In the genomic region with DNA sequence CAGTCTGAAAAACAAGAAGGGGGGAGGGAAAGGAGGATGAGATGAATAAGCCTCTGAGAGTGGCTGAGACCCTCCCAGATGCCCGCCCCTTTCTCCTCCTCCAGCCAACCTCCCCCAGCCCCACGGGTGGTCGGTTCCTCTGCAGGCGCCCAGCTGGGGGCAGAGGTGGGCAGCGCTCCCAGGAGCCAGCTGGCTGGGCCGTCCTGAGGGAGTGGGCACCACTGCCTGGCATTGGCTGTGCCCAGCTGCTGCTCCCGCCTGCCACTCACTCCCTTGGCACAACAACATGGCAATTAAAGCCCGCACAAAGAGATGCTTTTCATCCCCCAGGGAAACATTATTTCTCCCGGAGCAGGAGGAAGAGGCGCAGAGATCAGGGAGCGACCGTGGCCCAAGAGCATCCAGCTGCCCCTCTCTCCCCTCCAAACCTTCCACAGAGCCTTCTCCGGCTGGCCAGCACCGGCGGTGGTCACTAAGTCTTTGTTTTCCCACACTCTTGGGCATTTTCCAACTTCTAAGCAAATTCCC, we compare ENCODE assay signal across 12 cellular contexts.
DNase-seq lines count a peak whose midpoint lies in the region; ATAC-seq and TF ChIP-seq lines count a peak whose summit lies in the region.
"Had no signal": no experiment of that assay in that cellular context is flagged by ENCODE, and none has a peak within 500 bp of the region (broad histone marks: within the 10 kb centered on the region; RNA-seq: fewer than 3 reads in every experiment).

No MANE protein-coding gene starts in this region.

- intact Hi-C loops in uterus (cut with DNase I; ENCODE audit: low total_unique reads), result no loop called here

- no peak overlapping the region for H3K4me3 Mint-ChIP-seq in HFFc6

- H2BK12ac ChIP-seq in mesenchymal stem cell (ENCODE audit: low read length in 2 of 2), result peak overlapping the region in 1 of 2 experiments; percentile 4

- H3K36me3 ChIP-seq in mesenchymal stem cell (ENCODE audit: control insufficient read depth in 1 of 2, insufficient read depth in 2 of 2, low read depth in 1 of 2, low read length in 2 of 2) (peaks cover 0 to 6% of the 10 kb centered on the region in 2 experiments), uterus (no peaks in the 10 kb centered on the region)
- H3K36me3 ChIP-seq: brain microvascular endothelial cell had no signal

- no peak overlapping the region for H2BK120ac ChIP-seq in mesenchymal stem cell (ENCODE audit: low read depth, low read length)

- no peaks in the 10 kb centered on the region for H3K27me3 ChIP-seq in mesenchymal stem cell (ENCODE audit: control insufficient read depth in 1 of 2, insufficient read depth in 1 of 2, low read length in 2 of 2)
- no peaks in the 10 kb centered on the region for H3K27me3 ChIP-seq in uterus
- H3K27me3 ChIP-seq: brain microvascular endothelial cell had no signal

- no peaks in the 10 kb centered on the region; the same call in 1 of the 2 replicates for H3K27me3 Mint-ChIP-seq in HFFc6 (ENCODE audit: insufficient read depth)

- H2BK5ac ChIP-seq in mesenchymal stem cell (ENCODE audit: low read depth, low read length, poor library complexity, severe bottlenecking), result no peak overlapping the region

- H3K36me3 Mint-ChIP-seq in HFFc6 (ENCODE audit: low read depth), result peaks cover 17% of the 10 kb centered on the region

- H3K27ac ChIP-seq in mesenchymal stem cell (ENCODE audit: low read length, poor library complexity, severe bottlenecking) (peak overlapping the region; percentile 47), uterus (peak overlapping the region; percentile 64 to 78)
- H3K27ac ChIP-seq: brain microvascular endothelial cell, WERI-Rb-1 had no signal

- peak; percentile 38 for DNase-seq in NCI-H748 (lab: John Stamatoyannopoulos, UW; ENCODE audit: unreplicated experiment)
- DNase-seq in NCI-H748 treated with DMSO at 0.1 percent for 48 hours (lab: John Stamatoyannopoulos, UW), result no peak
- DNase-seq in dermis blood vessel endothelial cell, result peak; percentile 68
- no peak for DNase-seq in mesenchymal stem cell
- peak in 1 of 2 donors; percentile 18 for DNase-seq in uterus
- DNase-seq in HFFc6, result no peak
- DNase-seq in effector CD8-positive, alpha-beta T cell (lab: John Stamatoyannopoulos, UW), result no peak
- DNase-seq: 8988T, brain microvascular endothelial cell, WERI-Rb-1 had no signal

- no peak for TF ChIP-seq CTCF in uterus (IDR thresholded peaks at IDR 0.05)
- TF ChIP-seq CTCF in HFFc6 (IDR thresholded peaks at IDR 0.05), result no peak

- H3K79me1 ChIP-seq in mesenchymal stem cell (replicated peaks; ENCODE audit: low read length, poor library complexity, severe bottlenecking), result peaks cover 5% of the 10 kb centered on the region

- H3K4me3 ChIP-seq in mesenchymal stem cell (ENCODE audit: insufficient read depth in 1 of 2, low read depth in 1 of 2, low read length in 2 of 2) (no peak overlapping the region), uterus (no peak overlapping the region)

- peaks cover 30% of the 10 kb centered on the region for H3K4me1 Mint-ChIP-seq in HFFc6 (ENCODE audit: low read depth)

- H4K91ac ChIP-seq in mesenchymal stem cell (ENCODE audit: low read length), result no peak overlapping the region

- no peak overlapping the region for H3K14ac ChIP-seq in mesenchymal stem cell (ENCODE audit: low read length in 2 of 2)

- no peak for TF ChIP-seq POLR2A in uterus (IDR thresholded peaks at IDR 0.05)

- H2AFZ ChIP-seq in mesenchymal stem cell (ENCODE audit: low read depth, low read length), result no peak overlapping the region

- no peak overlapping the region for H2BK15ac ChIP-seq in mesenchymal stem cell (ENCODE audit: low read depth, poor library complexity, severe bottlenecking)

- H4K8ac ChIP-seq in mesenchymal stem cell (ENCODE audit: low read length), result peak overlapping the region; percentile 59

- no peak overlapping the region for H3K9ac ChIP-seq in mesenchymal stem cell (ENCODE audit: low read length)

- no peak overlapping the region for H3K27ac Mint-ChIP-seq in HFFc6

- peaks cover 5% of the 10 kb centered on the region; the same call in 1 of the 2 replicates for H3K9me3 Mint-ChIP-seq in HFFc6

- peak overlapping the region in 1 of 2 experiments; percentile 11 for H3K18ac ChIP-seq in mesenchymal stem cell (ENCODE audit: low read depth in 1 of 2, low read length in 2 of 2)

- H3K9me3 ChIP-seq in mesenchymal stem cell (ENCODE audit: control insufficient read depth, low read length) (no peaks in the 10 kb centered on the region), uterus (no peaks in the 10 kb centered on the region)

- ATAC-seq in GM21515 (IDR thresholded peaks at IDR 0.05; ENCODE audit: unreplicated experiment), result no peak
- ATAC-seq: HCT116 had no signal

- H3K23ac ChIP-seq in mesenchymal stem cell (ENCODE audit: low read length in 2 of 2), result no peak overlapping the region

- WGBS in mesenchymal stem cell, result 47% methylated on average over 15 of the region's 15 CpGs

- no peak overlapping the region for H2AK5ac ChIP-seq in mesenchymal stem cell (ENCODE audit: low read length, severe bottlenecking)

- no peak overlapping the region for H3K4ac ChIP-seq in mesenchymal stem cell (ENCODE audit: low read depth in 1 of 2, low read length in 2 of 2)

- no peak overlapping the region for H3K4me2 ChIP-seq in mesenchymal stem cell (ENCODE audit: low read length, poor library complexity, severe bottlenecking)

- H3K4me1 ChIP-seq in mesenchymal stem cell (ENCODE audit: control insufficient read depth, insufficient read depth, low read depth, low read length) (peaks cover 21% of the 10 kb centered on the region), uterus (peaks cover 0 to 5% of the 10 kb centered on the region in 2 donors)

Comparison
In these comparisons a context has a peak if more than half of its experiments do, and no peak if none do; other contexts are left out.
1. DNase-seq: peak in NCI-H748 (single experiment) and dermis blood vessel endothelial cell (single experiment); none in NCI-H748 treated with DMSO at 0.1 percent for 48 hours (single experiment), mesenchymal stem cell (single experiment), HFFc6 (single experiment) and effector CD8-positive, alpha-beta T cell (single experiment).